Comparison of ENCODE assay signal across 27 cellular contexts in the genomic region with DNA sequence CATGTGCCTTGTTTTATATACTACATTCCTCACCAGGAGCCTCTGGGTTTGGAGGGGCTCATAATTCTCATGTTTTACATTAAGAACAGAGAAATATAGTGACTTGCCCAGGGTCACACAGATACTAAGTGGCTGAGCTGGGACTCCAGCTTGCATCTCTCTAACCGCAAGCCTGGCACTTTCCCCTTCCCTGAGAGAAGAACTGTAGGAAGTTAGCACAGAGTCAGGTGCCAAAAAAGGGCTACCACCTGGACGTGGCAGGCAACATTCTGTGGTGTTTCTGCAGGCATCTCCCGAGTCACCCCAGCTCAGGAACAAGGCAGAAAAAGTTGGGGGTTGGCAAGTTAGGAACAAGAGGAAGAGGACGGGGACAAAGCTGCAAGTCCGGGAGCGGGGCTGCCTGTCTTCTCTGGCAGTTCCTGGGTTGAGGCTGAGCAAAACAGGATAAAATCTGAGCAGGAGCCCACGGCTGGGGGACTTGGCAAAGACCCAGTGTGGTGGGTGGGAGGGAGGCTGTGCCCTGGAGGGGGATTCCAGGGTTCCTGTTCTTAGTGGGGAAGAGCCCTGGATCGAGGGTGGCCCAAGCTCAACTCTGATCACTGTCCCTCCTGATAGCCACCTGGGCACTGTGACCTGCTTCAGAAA. TPM values are rescaled to one million over a fixed set of nuclear protein-coding genes. Genes with fewer than 3 reads are reported as not detected.
"Had no signal": no experiment of that assay in that cellular context is flagged by ENCODE, and none has a peak within 500 bp of the region (broad histone marks: within the 10 kb centered on the region; RNA-seq: fewer than 3 reads in every experiment).

No MANE protein-coding gene starts in this region.

- H3K4me3 ChIP-seq: dorsolateral prefrontal cortex, mucosa of descending colon, pancreas, right lobe of liver, smooth muscle cell, testis had no signal

- ATAC-seq: activated CD4-positive, alpha-beta T cell treated with anti-CD3 and anti-CD28 coated beads for 36 hours; activated naive CD8-positive, alpha-beta T cell treated with anti-CD3 and anti-CD28 coated beads, Interleukin-2, amount 50 U/mL, for 24 hours; mucosa of descending colon; naive thymus-derived CD4-positive, alpha-beta T cell had no signal

- H3K4me2 ChIP-seq: smooth muscle cell had no signal

- H3K36me3 ChIP-seq: neutrophil, pancreas, right lobe of liver had no signal

- H3K27ac ChIP-seq: dorsolateral prefrontal cortex, epithelial cell of prostate, neutrophil, pancreas, right lobe of liver, testis had no signal

- H3K4me3 Mint-ChIP-seq: activated CD4-positive, alpha-beta T cell treated with anti-CD3 and anti-CD28 coated beads for 36 hours; activated naive CD4-positive, alpha-beta T cell treated with anti-CD3 and anti-CD28 coated beads, Interleukin-2, amount 10 ng/mL, durations not matched to agents 7 days and 5 days; activated naive CD8-positive, alpha-beta T cell treated with anti-CD3 and anti-CD28 coated beads, Interleukin-2, amount 50 U/mL, for 24 hours; brain; naive thymus-derived CD4-positive, alpha-beta T cell; type B pancreatic cell had no signal

- DNase-seq: activated CD4-positive, alpha-beta T cell treated with anti-CD3 and anti-CD28 coated beads for 36 hours; activated CD8-positive, alpha-beta memory T cell treated with anti-CD3 and anti-CD28 coated beads for 24 hours; activated CD8-positive, alpha-beta memory T cell treated with anti-CD3 and anti-CD28 coated beads, Interleukin-2, amount 50 U/mL, for 48 hours; activated effector memory CD4-positive, alpha-beta T cell treated with Interleukin-2 at 50 U/mL for 16 hours; activated naive CD4-positive, alpha-beta T cell treated with anti-CD3 and anti-CD28 coated beads, Interleukin-2, amount 10 ng/mL, durations not matched to agents 7 days and 5 days; activated naive CD8-positive, alpha-beta T cell treated with anti-CD3 and anti-CD28 coated beads, Interleukin-2, amount 50 U/mL, for 24 hours; activated T-cell treated with anti-CD3 and anti-CD28 coated beads, Interleukin-2, amount 50 U/mL, for 48 hours; anterior cingulate cortex; central memory CD4-positive, alpha-beta T cell; dorsolateral prefrontal cortex; foreskin fibroblast; hippocampal formation; islet precursor cell; mucosa of descending colon; naive thymus-derived CD4-positive, alpha-beta T cell; pancreas; stimulated activated CD4-positive, alpha-beta T cell treated with anti-CD3 and anti-CD28 coated beads, Interleukin-4, amount 100 ng/mL, for 1 hour; T-helper 2 cell; testis had no signal

- H3K4me1 ChIP-seq: pancreas, right lobe of liver, testis had no signal

- H3K9me3 ChIP-seq: neutrophil, pancreas, right lobe of liver, testis had no signal

- H3K27me3 ChIP-seq: pancreas, right lobe of liver, testis had no signal

- H3K27ac Mint-ChIP-seq: activated CD4-positive, alpha-beta T cell treated with anti-CD3 and anti-CD28 coated beads for 36 hours; activated naive CD4-positive, alpha-beta T cell treated with anti-CD3 and anti-CD28 coated beads, Interleukin-2, amount 10 ng/mL, durations not matched to agents 7 days and 5 days; activated naive CD8-positive, alpha-beta T cell treated with anti-CD3 and anti-CD28 coated beads, Interleukin-2, amount 50 U/mL, for 24 hours; brain; type B pancreatic cell had no signal

- H3K36me3 Mint-ChIP-seq: activated naive CD4-positive, alpha-beta T cell treated with anti-CD3 and anti-CD28 coated beads, Interleukin-2, amount 10 ng/mL, durations not matched to agents 7 days and 5 days; brain; type B pancreatic cell had no signal

- H3K4me1 Mint-ChIP-seq: brain had no signal

- H3K9me3 Mint-ChIP-seq: activated naive CD4-positive, alpha-beta T cell treated with anti-CD3 and anti-CD28 coated beads, Interleukin-2, amount 10 ng/mL, durations not matched to agents 7 days and 5 days; activated naive CD8-positive, alpha-beta T cell treated with anti-CD3 and anti-CD28 coated beads, Interleukin-2, amount 50 U/mL, for 24 hours; type B pancreatic cell had no signal

RNA-seq across cellular contexts. Expression of a gene that starts 9.8 kb away (rescaled TPM):
- total RNA-seq: activated CD4-positive, alpha-beta T cell treated with anti-CD3 and anti-CD28 coated beads for 36 hours; naive thymus-derived CD4-positive, alpha-beta T cell had no signal
- polyA plus RNA-seq: naive thymus-derived CD4-positive, alpha-beta T cell had no signal

RNA-seq across cellular contexts. Expression of a gene that starts 39.6 kb away (rescaled TPM):
- total RNA-seq: activated CD4-positive, alpha-beta T cell treated with anti-CD3 and anti-CD28 coated beads for 36 hours; lung microvascular endothelial cell; naive thymus-derived CD4-positive, alpha-beta T cell; pulmonary artery endothelial cell; smooth muscle cell had no signal
- polyA plus RNA-seq: naive thymus-derived CD4-positive, alpha-beta T cell; pancreas; smooth muscle cell had no signal

RNA-seq across cellular contexts. Expression of a gene that starts 59.3 kb away (rescaled TPM):
- total RNA-seq: activated CD4-positive, alpha-beta T cell treated with anti-CD3 and anti-CD28 coated beads for 36 hours; lung microvascular endothelial cell; naive thymus-derived CD4-positive, alpha-beta T cell; pancreas; pulmonary artery endothelial cell; right lobe of liver; testis had no signal
- polyA plus RNA-seq: naive thymus-derived CD4-positive, alpha-beta T cell; pancreas had no signal
